ENCODE assay signal across 1 cellular context in the genomic region with DNA sequence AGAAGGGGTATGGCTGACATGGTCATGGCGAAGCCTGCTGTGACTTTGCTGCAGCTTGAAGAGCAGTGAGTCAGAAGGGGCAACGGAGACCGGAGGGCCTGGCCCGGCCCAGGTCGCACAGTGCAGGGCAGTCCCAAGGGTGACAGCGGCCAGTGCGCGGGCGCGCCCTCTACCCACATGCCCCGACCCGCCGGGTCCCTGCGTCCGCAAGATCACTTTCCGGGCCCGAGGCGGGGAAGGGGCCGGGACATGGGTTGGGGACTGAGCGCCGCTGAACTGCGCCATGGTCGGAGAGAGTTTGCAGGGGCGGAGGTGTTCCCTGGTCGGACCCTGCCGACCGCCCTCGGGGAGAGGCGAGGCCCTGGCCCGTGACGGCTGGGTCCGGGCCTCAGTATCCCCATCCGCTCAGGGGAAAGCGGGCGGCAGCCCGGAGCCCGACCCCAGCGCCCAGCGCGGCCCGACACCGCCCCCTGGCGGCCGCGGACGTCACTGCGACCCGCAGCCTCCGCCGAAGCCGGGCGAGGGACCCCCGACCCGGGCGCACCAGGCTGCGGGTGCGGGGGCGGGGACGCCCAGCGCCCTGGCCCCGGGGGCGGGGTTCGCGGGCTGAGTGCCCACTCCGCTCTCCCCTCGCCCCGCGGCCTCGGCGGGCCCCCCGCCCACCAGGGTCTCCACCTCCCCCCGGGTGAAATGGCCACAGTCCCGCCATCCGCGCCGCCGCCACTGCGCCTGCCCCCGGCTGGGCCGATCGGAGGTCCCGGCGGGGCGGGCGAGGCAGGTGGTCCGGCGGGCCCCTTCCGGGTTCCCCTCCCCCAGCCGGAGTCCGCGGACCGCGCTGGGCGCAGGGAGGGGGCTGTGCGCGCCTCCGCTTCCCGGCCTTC.
TF ChIP-seq lines count a peak whose summit lies in the region.

No MANE protein-coding gene starts in this region.

TF ChIP-seq in K562, 482 proteins besides CTCF, POLR2A, EP300 and RAD21 (continued from another document and continues in another):
- no peak for TF ChIP-seq ZNF318 (IDR thresholded peaks at IDR 0.05; ENCODE audit: borderline replicate concordance in 1 of 2, low read depth in 1 of 2)
- no peak for TF ChIP-seq PHF20 (IDR thresholded peaks at IDR 0.05; ENCODE audit: partially characterized antibody)
- no peak for TF ChIP-seq PCBP2 (IDR thresholded peaks at IDR 0.05; ENCODE audit: low read depth, low read length, poor library complexity, severe bottlenecking)
- TF ChIP-seq ZNF766 (CRISPR knock-in tag; conservative IDR thresholded peaks at IDR 0.05) = no peak
- TF ChIP-seq RBM14 (IDR thresholded peaks at IDR 0.05; ENCODE audit: borderline replicate concordance, insufficient read depth, low read depth, low read length) = 0 out of 2 replicates have a peak, but pooled peaks have one; percentile 44
- 0 out of 2 replicates have a peak, but pooled peaks have one; percentile 41 for TF ChIP-seq ZNF592 (IDR thresholded peaks at IDR 0.05)
- TF ChIP-seq HNRNPH1 (optimal IDR thresholded peaks at IDR 0.05; ENCODE audit: low read depth, low read length) = no peak
- no peak for TF ChIP-seq ZNF165 (CRISPR knock-in tag; IDR thresholded peaks at IDR 0.05; ENCODE audit: borderline replicate concordance)
- no peak for TF ChIP-seq ZNF445 (CRISPR knock-in tag; IDR thresholded peaks at IDR 0.05; ENCODE audit: low read depth)
- TF ChIP-seq ELF2 (CRISPR knock-in tag; IDR thresholded peaks at IDR 0.05) = no peak
- no peak for TF ChIP-seq SRSF7 (optimal IDR thresholded peaks at IDR 0.05; ENCODE audit: low read depth, low read length)
- TF ChIP-seq ZNF174 (CRISPR knock-in tag; IDR thresholded peaks at IDR 0.05) = no peak
- peak in 1 of 2 experiments; percentile 36; a peak in 1 of 4 replicates for TF ChIP-seq HDAC1 (IDR thresholded peaks at IDR 0.05)
- TF ChIP-seq ZNF23 (CRISPR knock-in tag; IDR thresholded peaks at IDR 0.05) = no peak
- TF ChIP-seq MAFG (tag; conservative IDR thresholded peaks at IDR 0.05) = no peak
- TF ChIP-seq ZNF253 (CRISPR knock-in tag; conservative IDR thresholded peaks at IDR 0.05) = no peak
- TF ChIP-seq POLR2G (IDR thresholded peaks at IDR 0.05; ENCODE audit: low read depth, low read length) = 0 out of 2 replicates have a peak, but pooled peaks have one; percentile 37
- TF ChIP-seq STAG1 (CRISPR knock-in tag; IDR thresholded peaks at IDR 0.05; ENCODE audit: borderline replicate concordance) = peak; percentile 50; the same call in 1 of the 2 replicates
- no peak for TF ChIP-seq ELK1 (CRISPR knock-in tag; IDR thresholded peaks at IDR 0.05)
- peak; percentile 60 to 73 for TF ChIP-seq NRF1 (conservative IDR thresholded peaks at IDR 0.05 in 1 of 2, IDR thresholded peaks at IDR 0.05 in 1 of 2)
- TF ChIP-seq HMGN3 (IDR thresholded peaks at IDR 0.05; ENCODE audit: borderline replicate concordance, extremely low read depth, insufficient read length, low read depth, low read length) = peak; percentile 59
- TF ChIP-seq ILF3 (IDR thresholded peaks at IDR 0.05; ENCODE audit: borderline replicate concordance) = no peak
- TF ChIP-seq, protein P1, sequence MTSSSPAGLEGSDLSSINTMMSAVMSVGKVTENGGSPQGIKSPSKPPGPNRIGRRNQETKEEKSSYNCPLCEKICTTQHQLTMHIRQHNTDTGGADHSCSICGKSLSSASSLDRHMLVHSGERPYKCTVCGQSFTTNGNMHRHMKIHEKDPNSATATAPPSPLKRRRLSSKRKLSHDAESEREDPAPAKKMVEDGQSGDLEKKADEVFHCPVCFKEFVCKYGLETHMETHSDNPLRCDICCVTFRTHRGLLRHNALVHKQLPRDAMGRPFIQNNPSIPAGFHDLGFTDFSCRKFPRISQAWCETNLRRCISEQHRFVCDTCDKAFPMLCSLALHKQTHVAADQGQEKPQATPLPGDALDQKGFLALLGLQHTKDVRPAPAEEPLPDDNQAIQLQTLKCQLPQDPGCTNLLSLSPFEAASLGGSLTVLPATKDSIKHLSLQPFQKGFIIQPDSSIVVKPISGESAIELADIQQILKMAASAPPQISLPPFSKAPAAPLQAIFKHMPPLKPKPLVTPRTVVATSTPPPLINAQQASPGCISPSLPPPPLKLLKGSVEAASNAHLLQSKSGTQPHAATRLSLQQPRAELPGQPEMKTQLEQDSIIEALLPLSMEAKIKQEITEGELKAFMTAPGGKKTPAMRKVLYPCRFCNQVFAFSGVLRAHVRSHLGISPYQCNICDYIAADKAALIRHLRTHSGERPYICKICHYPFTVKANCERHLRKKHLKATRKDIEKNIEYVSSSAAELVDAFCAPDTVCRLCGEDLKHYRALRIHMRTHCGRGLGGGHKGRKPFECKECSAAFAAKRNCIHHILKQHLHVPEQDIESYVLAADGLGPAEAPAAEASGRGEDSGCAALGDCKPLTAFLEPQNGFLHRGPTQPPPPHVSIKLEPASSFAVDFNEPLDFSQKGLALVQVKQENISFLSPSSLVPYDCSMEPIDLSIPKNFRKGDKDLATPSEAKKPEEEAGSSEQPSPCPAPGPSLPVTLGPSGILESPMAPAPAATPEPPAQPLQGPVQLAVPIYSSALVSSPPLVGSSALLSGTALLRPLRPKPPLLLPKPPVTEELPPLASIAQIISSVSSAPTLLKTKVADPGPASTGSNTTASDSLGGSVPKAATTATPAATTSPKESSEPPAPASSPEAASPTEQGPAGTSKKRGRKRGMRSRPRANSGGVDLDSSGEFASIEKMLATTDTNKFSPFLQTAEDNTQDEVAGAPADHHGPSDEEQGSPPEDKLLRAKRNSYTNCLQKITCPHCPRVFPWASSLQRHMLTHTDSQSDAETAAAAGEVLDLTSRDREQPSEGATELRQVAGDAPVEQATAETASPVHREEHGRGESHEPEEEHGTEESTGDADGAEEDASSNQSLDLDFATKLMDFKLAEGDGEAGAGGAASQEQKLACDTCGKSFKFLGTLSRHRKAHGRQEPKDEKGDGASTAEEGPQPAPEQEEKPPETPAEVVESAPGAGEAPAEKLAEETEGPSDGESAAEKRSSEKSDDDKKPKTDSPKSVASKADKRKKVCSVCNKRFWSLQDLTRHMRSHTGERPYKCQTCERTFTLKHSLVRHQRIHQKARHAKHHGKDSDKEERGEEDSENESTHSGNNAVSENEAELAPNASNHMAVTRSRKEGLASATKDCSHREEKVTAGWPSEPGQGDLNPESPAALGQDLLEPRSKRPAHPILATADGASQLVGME (CRISPR knock-in tag; IDR thresholded peaks at IDR 0.05) = no peak
- TF ChIP-seq RBFOX2 (IDR thresholded peaks at IDR 0.05; ENCODE audit: low read depth, low read length) = peak; percentile 26; the same call in 1 of the 2 replicates
- no peak for TF ChIP-seq PHB2 (IDR thresholded peaks at IDR 0.05; ENCODE audit: low read depth)
- no peak for TF ChIP-seq RBM15 (IDR thresholded peaks at IDR 0.05; ENCODE audit: insufficient read depth, low read length)
- TF ChIP-seq TFAM (CRISPR knock-in tag; conservative IDR thresholded peaks at IDR 0.05) = no peak
- peak; percentile 26; the same call in 1 of the 2 replicates for TF ChIP-seq PHF8 (IDR thresholded peaks at IDR 0.05; ENCODE audit: borderline replicate concordance, low read length)
- peak; percentile 43 to 58; a peak in 3 of 4 replicates for TF ChIP-seq MAZ (CRISPR knock-in tag; conservative IDR thresholded peaks at IDR 0.05 in 1 of 2, IDR thresholded peaks at IDR 0.05 in 1 of 2)
- TF ChIP-seq SMC3 (conservative IDR thresholded peaks at IDR 0.05; ENCODE audit: insufficient read depth, low read depth, low read length) = peak; percentile 77
- TF ChIP-seq TAF15 (IDR thresholded peaks at IDR 0.05; ENCODE audit: low read depth, low read length) = no peak
- TF ChIP-seq MTA3 (IDR thresholded peaks at IDR 0.05; ENCODE audit: borderline replicate concordance) = peak; percentile 36; the same call in 1 of the 2 replicates
- no peak for TF ChIP-seq ZNF444 (CRISPR knock-in tag; IDR thresholded peaks at IDR 0.05)
- TF ChIP-seq KAT7 (CRISPR knock-in tag; IDR thresholded peaks at IDR 0.05; ENCODE audit: borderline replicate concordance) = no peak
- no peak for TF ChIP-seq ZNF507 (tag; conservative IDR thresholded peaks at IDR 0.05)
- TF ChIP-seq FOXJ2 (tag; IDR thresholded peaks at IDR 0.05) = no peak
- peak; percentile 63 for TF ChIP-seq CCNT2 (IDR thresholded peaks at IDR 0.05; ENCODE audit: borderline replicate concordance, extremely low read depth, insufficient read length, low read depth, low read length)
- no peak for TF ChIP-seq MECOM (CRISPR knock-in tag; IDR thresholded peaks at IDR 0.05)
- no peak for TF ChIP-seq ZKSCAN3 (CRISPR knock-in tag; IDR thresholded peaks at IDR 0.05)
- peak; percentile 47; the same call in 1 of the 2 replicates for TF ChIP-seq CREM (IDR thresholded peaks at IDR 0.05; ENCODE audit: low read depth)
- no peak for TF ChIP-seq GTF2A2 (tag; IDR thresholded peaks at IDR 0.05)
- TF ChIP-seq ZNF830 (CRISPR knock-in tag; IDR thresholded peaks at IDR 0.05) = no peak
